Comparison of ENCODE assay signal across 8 cellular contexts in genomic region chr1:148038462-148039333, GRCh38.
DNase-seq lines count a peak whose midpoint lies in the region; ATAC-seq and TF ChIP-seq lines count a peak whose summit lies in the region.
"Not testable (repeated sequence)": the region's sequence is repeated elsewhere in the genome, so short reads cannot be mapped to it uniquely, and the experiment has no call there.

No MANE protein-coding gene starts in this region.

- TF ChIP-seq CTCF in GM10248 (IDR thresholded peaks at IDR 0.05; ENCODE audit: control extremely low read depth, extremely low read depth, low read depth, missing control alignments); gastroesophageal sphincter (IDR thresholded peaks at IDR 0.05); omental fat pad (IDR thresholded peaks at IDR 0.05); thyroid gland (IDR thresholded peaks at IDR 0.05): not testable (repeated sequence)

- POLR2A ChIA-PET in GM10248 (lab: Yijun Ruan, JAX): interaction anchor here (0.6 to 1.0 kb wide), 4 partner anchors 225 to 1988 kb away, joined by 4 to 17 read pairs (median 6); no protein-coding TSS in a partner anchor
- POLR2A ChIA-PET in HEK293T (lab: Yijun Ruan, JAX): interaction anchor here (0.6 to 1.0 kb wide), 8 partner anchors 121 to 350 kb away, joined by 3 to 7 read pairs (median 4); no protein-coding TSS in a partner anchor

- not testable (repeated sequence) for H3K4me1 ChIP-seq in gastroesophageal sphincter, thyroid gland

- not testable (repeated sequence) for TF ChIP-seq EP300 in gastroesophageal sphincter (IDR thresholded peaks at IDR 0.05)

- intact Hi-C loops in thyroid gland (cut with DNase I): not testable (repeated sequence)

- CTCF ChIA-PET in GM10248 (lab: Yijun Ruan, JAX): not testable (repeated sequence)
- CTCF ChIA-PET in HEK293T (lab: Yijun Ruan, JAX): interaction anchor here (0.6 kb wide), 1 partner anchor 146 kb away, joined by 5 read pairs; no protein-coding TSS in a partner anchor

- H3K27ac ChIP-seq in gastroesophageal sphincter (peak overlapping the region in 3 of 4 donors; percentile 38 to 74 (median 53)), thyroid gland (peak overlapping the region; percentile 59 to 63 (median 61))

- ATAC-seq in gastroesophageal sphincter: peak; percentile 91
- ATAC-seq in omental fat pad (ENCODE audit: low FRiP score): peak; percentile 84

- not testable (repeated sequence) for H3K27me3 ChIP-seq in MG63, thyroid gland
- peaks cover 18% of the 10 kb centered on the region for H3K27me3 ChIP-seq in gastroesophageal sphincter

- H3K4me3 ChIP-seq in MG63: peak overlapping the region; percentile 51
- H3K4me3 ChIP-seq in gastroesophageal sphincter: peak overlapping the region; percentile 33 to 46
- H3K4me3 ChIP-seq in thyroid gland (replicated peaks in 1 of 3): peak overlapping the region in 2 of 3 donors; percentile 17 to 55

- H3K36me3 ChIP-seq in MG63, gastroesophageal sphincter, thyroid gland: not testable (repeated sequence)

- WGBS in gastroesophageal sphincter (ENCODE audit: low coverage in 1 of 2), 2 donors: 0% methylated on average over 7 to 13 of the region's 38 CpGs
- 0 to 1% methylated on average over 16 of the region's 38 CpGs for WGBS in thyroid gland, 2 donors

- H3K9me3 ChIP-seq in MG63, gastroesophageal sphincter, thyroid gland: not testable (repeated sequence)

- TF ChIP-seq POLR2A in gastroesophageal sphincter (IDR thresholded peaks at IDR 0.05): peak; percentile 70 to 93
- TF ChIP-seq POLR2A in thyroid gland (IDR thresholded peaks at IDR 0.05): peak in 1 of 2 donors; percentile 80

- DNase-seq in GM10248 (ENCODE audit: extremely low spot score) (peak; percentile 45), HEK293T (ENCODE audit: extremely low spot score) (peak; percentile 44), MG63 (peak; percentile 64), SHP77 (lab: John Stamatoyannopoulos, UW) (peak; percentile 98 to 99), thyroid gland (peak; percentile 45 to 67)
- peak; percentile 36 to 49 (median 44) for DNase-seq in activated naive CD4-positive, alpha-beta T cell (lab: John Stamatoyannopoulos, UW)
- DNase-seq in omental fat pad (ENCODE audit: low spot score): not testable (repeated sequence)

TF ChIP-seq in HEK293T, 16 proteins besides CTCF, POLR2A, EP300 and RAD21:
- TF ChIP-seq ELF4 (IDR thresholded peaks at IDR 0.05): peak; percentile 94
- TF ChIP-seq ZNF384 (IDR thresholded peaks at IDR 0.05): peak; percentile 41; the same call in 1 of the 2 replicates
- TF ChIP-seq CTBP1 (IDR thresholded peaks at IDR 0.05; ENCODE audit: borderline replicate concordance): 0 out of 2 replicates have a peak, but pooled peaks have one; percentile 4
- TF ChIP-seq LEF1 (IDR thresholded peaks at IDR 0.05; ENCODE audit: borderline replicate concordance): 0 out of 2 replicates have a peak, but pooled peaks have one; percentile 24
- 0 out of 2 replicates have a peak, but pooled peaks have one; percentile 16 for TF ChIP-seq FOXK2 (IDR thresholded peaks at IDR 0.05)
